ENCODE assay signal across 2 cellular contexts in genomic region chr2:38736035-38736320, GRCh38.
TF ChIP-seq lines count a peak whose summit lies in the region.

No MANE protein-coding gene starts in this region.

TF ChIP-seq in liver, 16 proteins besides CTCF, POLR2A, EP300 and RAD21:
- TF ChIP-seq HNF4G (IDR thresholded peaks at IDR 0.05) (no peak), MAX (IDR thresholded peaks at IDR 0.05) (no peak), ZBTB33 (IDR thresholded peaks at IDR 0.05) (no peak), EGR1 (IDR thresholded peaks at IDR 0.05; ENCODE audit: low read depth in 2 of 2) (no peak), REST (IDR thresholded peaks at IDR 0.05) (no peak), GABPA (IDR thresholded peaks at IDR 0.05 in 1 of 2, conservative IDR thresholded peaks at IDR 0.05 in 1 of 2) (no peak), NR2F2 (IDR thresholded peaks at IDR 0.05) (no peak)

TF ChIP-seq in HepG2, 621 proteins besides CTCF, POLR2A, EP300 and RAD21:
- no peak for TF ChIP-seq PITX1 (CRISPR knock-in tag; IDR thresholded peaks at IDR 0.05)
- TF ChIP-seq ZBTB20 (CRISPR knock-in tag; IDR thresholded peaks at IDR 0.05; ENCODE audit: borderline replicate concordance, low read depth): no peak
- no peak for TF ChIP-seq SMARCE1 (IDR thresholded peaks at IDR 0.05; ENCODE audit: borderline replicate concordance)
- TF ChIP-seq ZNF768 (CRISPR knock-in tag; IDR thresholded peaks at IDR 0.05): no peak
- TF ChIP-seq GTF2F1 (IDR thresholded peaks at IDR 0.05; ENCODE audit: low read length): no peak
- TF ChIP-seq GLMP (CRISPR knock-in tag; IDR thresholded peaks at IDR 0.05; ENCODE audit: borderline replicate concordance): no peak
- TF ChIP-seq TSC22D2 (CRISPR knock-in tag; IDR thresholded peaks at IDR 0.05; ENCODE audit: borderline replicate concordance): no peak
- no peak for TF ChIP-seq HIC2 (CRISPR knock-in tag; IDR thresholded peaks at IDR 0.05; ENCODE audit: low read depth)
- no peak for TF ChIP-seq CENPT (CRISPR knock-in tag; IDR thresholded peaks at IDR 0.05; ENCODE audit: low read depth)
- TF ChIP-seq PRMT3 (CRISPR knock-in tag; IDR thresholded peaks at IDR 0.05; ENCODE audit: borderline replicate concordance, low read depth): no peak
- TF ChIP-seq MIXL1 (CRISPR knock-in tag; IDR thresholded peaks at IDR 0.05): no peak
- TF ChIP-seq ZNF260 (CRISPR knock-in tag; IDR thresholded peaks at IDR 0.05; ENCODE audit: borderline replicate concordance, low read depth): no peak
- no peak for TF ChIP-seq CHCHD3 (CRISPR knock-in tag; IDR thresholded peaks at IDR 0.05)
- no peak for TF ChIP-seq TFDP1 (CRISPR knock-in tag; IDR thresholded peaks at IDR 0.05; ENCODE audit: borderline replicate concordance)
- TF ChIP-seq PCBP2 (optimal IDR thresholded peaks at IDR 0.05; ENCODE audit: low read depth, low read length, poor library complexity, severe bottlenecking): no peak
- no peak for TF ChIP-seq ZNF800 (CRISPR knock-in tag; IDR thresholded peaks at IDR 0.05)
- no peak for TF ChIP-seq JARID2 (CRISPR knock-in tag; IDR thresholded peaks at IDR 0.05; ENCODE audit: insufficient replicate concordance)
